In the genomic region with DNA sequence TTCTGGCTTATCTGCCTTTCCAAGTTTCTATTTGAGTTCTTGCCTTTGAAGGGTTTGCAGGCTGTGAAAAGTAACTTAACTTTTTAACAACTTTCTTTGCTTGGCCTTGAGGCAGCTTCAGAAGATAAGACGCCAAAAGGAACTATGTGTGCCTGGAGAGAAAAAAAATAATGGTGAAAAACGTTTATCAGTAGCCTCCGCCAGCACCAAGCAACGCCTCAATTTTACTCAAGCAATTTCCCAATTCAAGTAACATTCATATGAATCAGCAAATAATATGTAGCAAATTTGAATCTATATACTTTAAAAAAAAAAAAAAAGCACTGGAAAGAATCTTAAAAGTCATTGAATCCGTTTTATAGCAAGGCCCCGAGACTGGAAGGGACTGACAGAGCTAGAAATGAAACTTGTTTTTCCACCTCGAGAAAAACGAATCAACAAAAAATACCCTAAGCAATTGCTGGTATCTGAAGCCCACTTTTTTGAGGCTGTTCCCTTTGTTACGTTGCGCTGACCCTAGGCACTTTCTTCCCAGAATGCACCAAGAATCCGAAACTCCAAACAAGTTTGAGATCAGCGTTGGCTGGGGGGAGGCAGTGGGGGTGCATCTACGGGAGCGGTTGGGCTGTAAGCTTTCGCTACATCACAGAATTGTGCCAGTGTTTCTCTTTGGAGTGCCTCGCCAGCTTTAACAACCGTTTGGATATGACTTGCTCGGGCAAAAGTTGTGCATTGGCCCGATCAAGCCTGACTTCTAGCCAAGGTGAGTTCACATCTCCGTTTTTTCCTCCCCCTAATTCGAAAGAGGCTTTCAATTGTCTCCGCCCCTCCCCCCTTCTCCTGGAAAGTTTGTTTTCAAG, we compare ENCODE assay signal across 1 cellular context.
A peak's percentile ranks its signal among the peaks of the same experiment; 100 is the strongest.
TF ChIP-seq lines count a peak whose summit lies in the region.

No MANE protein-coding gene starts in this region.

TF ChIP-seq in K562, 482 proteins besides CTCF, POLR2A, EP300 and RAD21 (continued from another document and continues in another):
- TF ChIP-seq ELF1 (tag; IDR thresholded peaks at IDR 0.05): no peak
- TF ChIP-seq ZNF134 (CRISPR knock-in tag; conservative IDR thresholded peaks at IDR 0.05): 0 out of 2 replicates have a peak, but pooled peaks have one; percentile 34
- peak; percentile 35; the same call in 1 of the 2 replicates for TF ChIP-seq CEBPB (tag; IDR thresholded peaks at IDR 0.05)
- TF ChIP-seq, protein P1, sequence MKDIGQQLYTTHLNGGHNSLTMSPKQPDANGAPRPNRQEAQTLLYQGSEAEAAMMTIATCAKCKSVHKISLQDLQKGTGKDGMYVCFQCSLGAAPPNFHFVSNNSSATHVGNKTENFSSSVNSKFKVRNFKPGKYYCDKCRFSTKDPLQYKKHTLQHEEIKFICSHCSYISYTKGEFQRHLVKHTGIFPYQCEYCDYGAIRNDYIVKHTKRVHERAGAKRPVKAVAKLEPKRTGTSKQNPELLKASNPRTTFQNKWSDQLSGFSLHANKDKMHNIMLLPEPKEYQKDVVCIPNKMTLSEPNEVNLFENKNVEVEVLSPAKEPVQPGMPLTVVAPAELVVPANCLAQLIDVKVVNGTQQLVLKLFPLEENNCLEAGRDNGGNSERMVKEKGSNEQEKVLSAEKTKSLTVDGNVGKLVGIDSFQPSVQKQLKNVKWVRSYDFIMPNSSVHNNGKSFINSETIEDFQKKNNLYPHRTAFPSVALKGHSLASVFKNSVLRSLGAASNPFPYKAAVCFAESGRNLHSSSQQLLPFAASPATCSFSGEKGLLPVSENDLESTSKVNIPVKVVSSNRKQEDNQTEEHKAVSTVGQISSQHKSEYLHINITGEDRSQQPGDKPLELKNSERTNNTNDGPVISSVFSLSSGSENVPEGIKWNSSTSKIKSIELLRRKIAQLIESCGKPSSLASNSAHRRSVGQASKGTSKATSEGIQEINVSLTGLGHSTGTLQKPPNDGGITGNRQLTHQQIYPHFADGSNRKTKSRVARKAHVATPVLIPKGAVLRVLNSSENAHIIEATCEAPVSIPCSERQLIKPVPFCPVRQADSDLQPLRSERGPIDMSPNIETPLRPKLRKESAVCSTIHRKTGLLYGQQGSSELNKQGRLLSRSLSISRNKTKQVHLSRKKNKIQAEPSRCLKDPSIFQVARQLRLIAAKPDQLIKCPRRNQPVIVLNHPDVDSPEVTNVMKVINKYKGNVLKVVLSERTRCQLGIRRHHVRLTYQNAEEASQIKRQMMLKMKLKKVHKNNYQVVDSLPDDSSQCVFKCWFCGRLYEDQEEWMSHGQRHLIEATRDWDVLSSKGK (CRISPR knock-in tag; IDR thresholded peaks at IDR 0.05): no peak
- TF ChIP-seq STAG1 (CRISPR knock-in tag; IDR thresholded peaks at IDR 0.05; ENCODE audit: borderline replicate concordance): no peak
- peak; percentile 77 for TF ChIP-seq GABPB2 (CRISPR knock-in tag; conservative IDR thresholded peaks at IDR 0.05)
- TF ChIP-seq ZNF830 (CRISPR knock-in tag; IDR thresholded peaks at IDR 0.05): peak; percentile 95; the same call in 1 of the 2 replicates
- no peak for TF ChIP-seq PRMT5 (CRISPR knock-in tag; IDR thresholded peaks at IDR 0.05)
- TF ChIP-seq RBM17 (IDR thresholded peaks at IDR 0.05; ENCODE audit: borderline replicate concordance, low read depth, low read length): no peak
- TF ChIP-seq, protein P2, sequence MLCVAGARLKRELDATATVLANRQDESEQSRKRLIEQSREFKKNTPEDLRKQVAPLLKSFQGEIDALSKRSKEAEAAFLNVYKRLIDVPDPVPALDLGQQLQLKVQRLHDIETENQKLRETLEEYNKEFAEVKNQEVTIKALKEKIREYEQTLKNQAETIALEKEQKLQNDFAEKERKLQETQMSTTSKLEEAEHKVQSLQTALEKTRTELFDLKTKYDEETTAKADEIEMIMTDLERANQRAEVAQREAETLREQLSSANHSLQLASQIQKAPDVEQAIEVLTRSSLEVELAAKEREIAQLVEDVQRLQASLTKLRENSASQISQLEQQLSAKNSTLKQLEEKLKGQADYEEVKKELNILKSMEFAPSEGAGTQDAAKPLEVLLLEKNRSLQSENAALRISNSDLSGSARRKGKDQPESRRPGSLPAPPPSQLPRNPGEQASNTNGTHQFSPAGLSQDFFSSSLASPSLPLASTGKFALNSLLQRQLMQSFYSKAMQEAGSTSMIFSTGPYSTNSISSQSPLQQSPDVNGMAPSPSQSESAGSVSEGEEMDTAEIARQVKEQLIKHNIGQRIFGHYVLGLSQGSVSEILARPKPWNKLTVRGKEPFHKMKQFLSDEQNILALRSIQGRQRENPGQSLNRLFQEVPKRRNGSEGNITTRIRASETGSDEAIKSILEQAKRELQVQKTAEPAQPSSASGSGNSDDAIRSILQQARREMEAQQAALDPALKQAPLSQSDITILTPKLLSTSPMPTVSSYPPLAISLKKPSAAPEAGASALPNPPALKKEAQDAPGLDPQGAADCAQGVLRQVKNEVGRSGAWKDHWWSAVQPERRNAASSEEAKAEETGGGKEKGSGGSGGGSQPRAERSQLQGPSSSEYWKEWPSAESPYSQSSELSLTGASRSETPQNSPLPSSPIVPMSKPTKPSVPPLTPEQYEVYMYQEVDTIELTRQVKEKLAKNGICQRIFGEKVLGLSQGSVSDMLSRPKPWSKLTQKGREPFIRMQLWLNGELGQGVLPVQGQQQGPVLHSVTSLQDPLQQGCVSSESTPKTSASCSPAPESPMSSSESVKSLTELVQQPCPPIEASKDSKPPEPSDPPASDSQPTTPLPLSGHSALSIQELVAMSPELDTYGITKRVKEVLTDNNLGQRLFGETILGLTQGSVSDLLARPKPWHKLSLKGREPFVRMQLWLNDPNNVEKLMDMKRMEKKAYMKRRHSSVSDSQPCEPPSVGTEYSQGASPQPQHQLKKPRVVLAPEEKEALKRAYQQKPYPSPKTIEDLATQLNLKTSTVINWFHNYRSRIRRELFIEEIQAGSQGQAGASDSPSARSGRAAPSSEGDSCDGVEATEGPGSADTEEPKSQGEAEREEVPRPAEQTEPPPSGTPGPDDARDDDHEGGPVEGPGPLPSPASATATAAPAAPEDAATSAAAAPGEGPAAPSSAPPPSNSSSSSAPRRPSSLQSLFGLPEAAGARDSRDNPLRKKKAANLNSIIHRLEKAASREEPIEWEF (CRISPR knock-in tag; IDR thresholded peaks at IDR 0.05): peak; percentile 70; the same call in 1 of the 2 replicates
- no peak for TF ChIP-seq NR4A1 (CRISPR knock-in tag; IDR thresholded peaks at IDR 0.05)
- peak; percentile 58; the same call in 1 of the 2 replicates for TF ChIP-seq NR4A1 (tag; IDR thresholded peaks at IDR 0.05)
- TF ChIP-seq E2F3 (CRISPR knock-in tag; IDR thresholded peaks at IDR 0.05): 0 out of 2 replicates have a peak, but pooled peaks have one; percentile 11
- TF ChIP-seq, protein P3, sequence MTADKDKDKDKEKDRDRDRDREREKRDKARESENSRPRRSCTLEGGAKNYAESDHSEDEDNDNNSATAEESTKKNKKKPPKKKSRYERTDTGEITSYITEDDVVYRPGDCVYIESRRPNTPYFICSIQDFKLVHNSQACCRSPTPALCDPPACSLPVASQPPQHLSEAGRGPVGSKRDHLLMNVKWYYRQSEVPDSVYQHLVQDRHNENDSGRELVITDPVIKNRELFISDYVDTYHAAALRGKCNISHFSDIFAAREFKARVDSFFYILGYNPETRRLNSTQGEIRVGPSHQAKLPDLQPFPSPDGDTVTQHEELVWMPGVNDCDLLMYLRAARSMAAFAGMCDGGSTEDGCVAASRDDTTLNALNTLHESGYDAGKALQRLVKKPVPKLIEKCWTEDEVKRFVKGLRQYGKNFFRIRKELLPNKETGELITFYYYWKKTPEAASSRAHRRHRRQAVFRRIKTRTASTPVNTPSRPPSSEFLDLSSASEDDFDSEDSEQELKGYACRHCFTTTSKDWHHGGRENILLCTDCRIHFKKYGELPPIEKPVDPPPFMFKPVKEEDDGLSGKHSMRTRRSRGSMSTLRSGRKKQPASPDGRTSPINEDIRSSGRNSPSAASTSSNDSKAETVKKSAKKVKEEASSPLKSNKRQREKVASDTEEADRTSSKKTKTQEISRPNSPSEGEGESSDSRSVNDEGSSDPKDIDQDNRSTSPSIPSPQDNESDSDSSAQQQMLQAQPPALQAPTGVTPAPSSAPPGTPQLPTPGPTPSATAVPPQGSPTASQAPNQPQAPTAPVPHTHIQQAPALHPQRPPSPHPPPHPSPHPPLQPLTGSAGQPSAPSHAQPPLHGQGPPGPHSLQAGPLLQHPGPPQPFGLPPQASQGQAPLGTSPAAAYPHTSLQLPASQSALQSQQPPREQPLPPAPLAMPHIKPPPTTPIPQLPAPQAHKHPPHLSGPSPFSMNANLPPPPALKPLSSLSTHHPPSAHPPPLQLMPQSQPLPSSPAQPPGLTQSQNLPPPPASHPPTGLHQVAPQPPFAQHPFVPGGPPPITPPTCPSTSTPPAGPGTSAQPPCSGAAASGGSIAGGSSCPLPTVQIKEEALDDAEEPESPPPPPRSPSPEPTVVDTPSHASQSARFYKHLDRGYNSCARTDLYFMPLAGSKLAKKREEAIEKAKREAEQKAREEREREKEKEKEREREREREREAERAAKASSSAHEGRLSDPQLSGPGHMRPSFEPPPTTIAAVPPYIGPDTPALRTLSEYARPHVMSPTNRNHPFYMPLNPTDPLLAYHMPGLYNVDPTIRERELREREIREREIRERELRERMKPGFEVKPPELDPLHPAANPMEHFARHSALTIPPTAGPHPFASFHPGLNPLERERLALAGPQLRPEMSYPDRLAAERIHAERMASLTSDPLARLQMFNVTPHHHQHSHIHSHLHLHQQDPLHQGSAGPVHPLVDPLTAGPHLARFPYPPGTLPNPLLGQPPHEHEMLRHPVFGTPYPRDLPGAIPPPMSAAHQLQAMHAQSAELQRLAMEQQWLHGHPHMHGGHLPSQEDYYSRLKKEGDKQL (CRISPR knock-in tag; IDR thresholded peaks at IDR 0.05; ENCODE audit: borderline replicate concordance): peak; percentile 84; the same call in 1 of the 2 replicates
- peak; percentile 26; the same call in 1 of the 2 replicates for TF ChIP-seq MECOM (CRISPR knock-in tag; IDR thresholded peaks at IDR 0.05)
- TF ChIP-seq DIDO1 (tag; IDR thresholded peaks at IDR 0.05; ENCODE audit: low read depth): 0 out of 2 replicates have a peak, but pooled peaks have one; percentile 23
- 0 out of 2 replicates have a peak, but pooled peaks have one; percentile 19 for TF ChIP-seq RHOXF2B (CRISPR knock-in tag; conservative IDR thresholded peaks at IDR 0.05)
- TF ChIP-seq SAFB (IDR thresholded peaks at IDR 0.05; ENCODE audit: borderline replicate concordance, low read depth, low read length): no peak
- no peak for TF ChIP-seq MTA1 (IDR thresholded peaks at IDR 0.05; ENCODE audit: borderline replicate concordance)
- no peak for TF ChIP-seq SOX6 (IDR thresholded peaks at IDR 0.05)
- TF ChIP-seq ZNF57 (CRISPR knock-in tag; IDR thresholded peaks at IDR 0.05): no peak
- TF ChIP-seq KDM5B (IDR thresholded peaks at IDR 0.05; ENCODE audit: insufficient replicate concordance, low read depth, low read length): peak; percentile 51
- TF ChIP-seq, protein P4, sequence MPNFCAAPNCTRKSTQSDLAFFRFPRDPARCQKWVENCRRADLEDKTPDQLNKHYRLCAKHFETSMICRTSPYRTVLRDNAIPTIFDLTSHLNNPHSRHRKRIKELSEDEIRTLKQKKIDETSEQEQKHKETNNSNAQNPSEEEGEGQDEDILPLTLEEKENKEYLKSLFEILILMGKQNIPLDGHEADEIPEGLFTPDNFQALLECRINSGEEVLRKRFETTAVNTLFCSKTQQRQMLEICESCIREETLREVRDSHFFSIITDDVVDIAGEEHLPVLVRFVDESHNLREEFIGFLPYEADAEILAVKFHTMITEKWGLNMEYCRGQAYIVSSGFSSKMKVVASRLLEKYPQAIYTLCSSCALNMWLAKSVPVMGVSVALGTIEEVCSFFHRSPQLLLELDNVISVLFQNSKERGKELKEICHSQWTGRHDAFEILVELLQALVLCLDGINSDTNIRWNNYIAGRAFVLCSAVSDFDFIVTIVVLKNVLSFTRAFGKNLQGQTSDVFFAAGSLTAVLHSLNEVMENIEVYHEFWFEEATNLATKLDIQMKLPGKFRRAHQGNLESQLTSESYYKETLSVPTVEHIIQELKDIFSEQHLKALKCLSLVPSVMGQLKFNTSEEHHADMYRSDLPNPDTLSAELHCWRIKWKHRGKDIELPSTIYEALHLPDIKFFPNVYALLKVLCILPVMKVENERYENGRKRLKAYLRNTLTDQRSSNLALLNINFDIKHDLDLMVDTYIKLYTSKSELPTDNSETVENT (CRISPR knock-in tag; IDR thresholded peaks at IDR 0.05): no peak
- 0 out of 4 replicates have a peak, but pooled peaks of 1 of the 2 experiments have one; percentile 50 for TF ChIP-seq TEAD1 (CRISPR knock-in tag; IDR thresholded peaks at IDR 0.05)
- no peak for TF ChIP-seq ZNF23 (CRISPR knock-in tag; IDR thresholded peaks at IDR 0.05)
- TF ChIP-seq MAFG (tag; conservative IDR thresholded peaks at IDR 0.05): peak; percentile 82
- TF ChIP-seq ZBED1 (IDR thresholded peaks at IDR 0.05): 0 out of 2 replicates have a peak, but pooled peaks have one; percentile 2
- TF ChIP-seq DMBX1 (CRISPR knock-in tag; IDR thresholded peaks at IDR 0.05; ENCODE audit: borderline replicate concordance): no peak
- TF ChIP-seq ZNF175 (CRISPR knock-in tag; IDR thresholded peaks at IDR 0.05; ENCODE audit: low read depth): no peak
- peak; percentile 40; the same call in 1 of the 2 replicates for TF ChIP-seq HEY1 (CRISPR knock-in tag; IDR thresholded peaks at IDR 0.05; ENCODE audit: borderline replicate concordance)
- no peak for TF ChIP-seq WHSC1 (IDR thresholded peaks at IDR 0.05; ENCODE audit: low read length)
- TF ChIP-seq, protein P5, sequence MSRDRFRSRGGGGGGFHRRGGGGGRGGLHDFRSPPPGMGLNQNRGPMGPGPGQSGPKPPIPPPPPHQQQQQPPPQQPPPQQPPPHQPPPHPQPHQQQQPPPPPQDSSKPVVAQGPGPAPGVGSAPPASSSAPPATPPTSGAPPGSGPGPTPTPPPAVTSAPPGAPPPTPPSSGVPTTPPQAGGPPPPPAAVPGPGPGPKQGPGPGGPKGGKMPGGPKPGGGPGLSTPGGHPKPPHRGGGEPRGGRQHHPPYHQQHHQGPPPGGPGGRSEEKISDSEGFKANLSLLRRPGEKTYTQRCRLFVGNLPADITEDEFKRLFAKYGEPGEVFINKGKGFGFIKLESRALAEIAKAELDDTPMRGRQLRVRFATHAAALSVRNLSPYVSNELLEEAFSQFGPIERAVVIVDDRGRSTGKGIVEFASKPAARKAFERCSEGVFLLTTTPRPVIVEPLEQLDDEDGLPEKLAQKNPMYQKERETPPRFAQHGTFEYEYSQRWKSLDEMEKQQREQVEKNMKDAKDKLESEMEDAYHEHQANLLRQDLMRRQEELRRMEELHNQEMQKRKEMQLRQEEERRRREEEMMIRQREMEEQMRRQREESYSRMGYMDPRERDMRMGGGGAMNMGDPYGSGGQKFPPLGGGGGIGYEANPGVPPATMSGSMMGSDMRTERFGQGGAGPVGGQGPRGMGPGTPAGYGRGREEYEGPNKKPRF (IDR thresholded peaks at IDR 0.05; ENCODE audit: low read depth, low read length): no peak
